ENCODE assay signal across 19 cellular contexts in the genomic region with DNA sequence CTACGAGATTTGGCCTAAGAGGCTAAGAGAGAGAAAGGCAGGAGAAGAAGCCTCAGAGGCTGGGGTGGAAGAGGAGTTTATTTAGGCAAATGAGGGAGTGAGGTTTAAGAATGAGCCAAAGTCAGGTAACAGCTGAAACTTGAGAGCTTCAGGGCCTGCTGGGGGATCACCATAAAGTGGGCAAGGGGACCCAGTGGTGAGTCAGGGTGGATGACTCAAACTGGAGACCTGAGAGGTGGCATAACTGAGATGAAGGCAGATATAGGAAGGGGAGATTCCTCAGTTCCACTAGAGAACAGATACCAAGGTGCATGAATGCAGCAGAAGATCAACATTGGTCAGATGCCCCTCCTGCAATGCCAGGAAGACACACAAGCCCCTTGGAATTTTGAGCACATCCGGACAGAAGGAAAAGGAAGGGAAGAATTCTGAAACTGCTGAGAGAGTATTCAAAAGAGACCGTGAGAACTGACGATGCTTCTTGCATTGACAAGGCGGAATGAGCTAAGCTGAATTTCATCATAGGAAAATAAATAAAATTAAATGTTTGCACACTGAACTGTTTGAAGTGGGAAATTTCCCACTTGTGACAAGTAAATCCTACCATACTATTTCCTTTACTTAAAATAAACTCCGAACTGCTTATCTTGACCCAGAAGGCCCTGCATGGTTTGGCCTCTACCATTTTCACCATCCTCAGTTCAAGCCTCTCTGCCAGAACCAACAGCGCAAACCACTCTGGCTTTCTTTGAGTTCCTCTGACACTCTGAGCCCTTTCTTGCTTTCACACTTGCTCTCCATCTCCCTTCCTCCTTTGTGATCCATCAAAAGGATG.
DNase-seq lines count a peak whose midpoint lies in the region; ATAC-seq, FAIRE-seq and TF ChIP-seq lines count a peak whose summit lies in the region.
"Had no signal": no experiment of that assay in that cellular context is flagged by ENCODE, and none has a peak within 500 bp of the region (broad histone marks: within the 10 kb centered on the region; RNA-seq: fewer than 3 reads in every experiment).

No MANE protein-coding gene starts in this region.

- no peak overlapping the region for H3K4me3 Mint-ChIP-seq in chondrocyte (ENCODE audit: unreplicated experiment)
- no peak overlapping the region for H3K4me3 Mint-ChIP-seq in effector memory CD8-positive, alpha-beta T cell
- H3K4me3 Mint-ChIP-seq: activated naive CD4-positive, alpha-beta T cell treated with anti-CD3 and anti-CD28 coated beads, Interleukin-2, amount 50 U/mL, for 24 hours; brain; CD14-positive monocyte; dendritic cell treated with granulocyte-macrophage colony-stimulating factor and Interleukin-4, amounts not matched to agents 40 ng/mL and 50 ng/mL, for 4 days; natural killer cell; T-cell had no signal

- peak overlapping the region; percentile 25 for H3K18ac ChIP-seq in mesendoderm (ENCODE audit: low read length)

- peaks cover 47% of the 10 kb centered on the region for H3K4me1 Mint-ChIP-seq in chondrocyte (ENCODE audit: low read depth)
- peaks cover 0 to 2% of the 10 kb centered on the region in 2 donors for H3K4me1 Mint-ChIP-seq in effector memory CD8-positive, alpha-beta T cell (ENCODE audit: low read depth in 2 of 2)
- H3K4me1 Mint-ChIP-seq: activated naive CD4-positive, alpha-beta T cell treated with anti-CD3 and anti-CD28 coated beads, Interleukin-2, amount 50 U/mL, for 24 hours; CD14-positive monocyte; natural killer cell; T-cell had no signal

- H3K79me2 ChIP-seq in mesendoderm (ENCODE audit: control insufficient read depth, insufficient read depth, low read length) = no peaks in the 10 kb centered on the region

- H4K8ac ChIP-seq in mesendoderm (ENCODE audit: low read depth, low read length) = no peak overlapping the region

- peak overlapping the region; percentile 43 for H3K4ac ChIP-seq in mesendoderm (ENCODE audit: low read depth, low read length)

- no peaks in the 10 kb centered on the region for H3K36me3 ChIP-seq in mesendoderm (ENCODE audit: control insufficient read depth, insufficient read depth, low read length)
- H3K36me3 ChIP-seq: right lobe of liver had no signal

- TF ChIP-seq CTCF in chondrocyte (IDR thresholded peaks at IDR 0.05) = no peak

- no peaks in the 10 kb centered on the region for H3K79me1 ChIP-seq in mesendoderm (ENCODE audit: low read length)

- H2BK120ac ChIP-seq in mesendoderm (ENCODE audit: low read depth, low read length) = peak overlapping the region; percentile 19

- H2BK5ac ChIP-seq in mesendoderm (ENCODE audit: low read length) = no peak overlapping the region

- no peaks in the 10 kb centered on the region for H3K9me3 Mint-ChIP-seq in chondrocyte (ENCODE audit: low read depth)
- no peaks in the 10 kb centered on the region for H3K9me3 Mint-ChIP-seq in effector memory CD8-positive, alpha-beta T cell
- H3K9me3 Mint-ChIP-seq: activated naive CD4-positive, alpha-beta T cell treated with anti-CD3 and anti-CD28 coated beads, Interleukin-2, amount 50 U/mL, for 24 hours; dendritic cell treated with granulocyte-macrophage colony-stimulating factor and Interleukin-4, amounts not matched to agents 40 ng/mL and 50 ng/mL, for 4 days; natural killer cell; T-cell had no signal

- H2BK15ac ChIP-seq in mesendoderm (replicated peaks; ENCODE audit: low read depth) = no peak overlapping the region

- H3K27me3 Mint-ChIP-seq in chondrocyte (ENCODE audit: low read depth) = no peaks in the 10 kb centered on the region
- H3K27me3 Mint-ChIP-seq in effector memory CD8-positive, alpha-beta T cell = peaks cover 37 to 45% of the 10 kb centered on the region in 2 donors

- H3K56ac ChIP-seq in mesendoderm (ENCODE audit: low read length) = peak overlapping the region; percentile 34

- no peak overlapping the region for H2AK5ac ChIP-seq in mesendoderm (ENCODE audit: low read length)

- H3K9ac ChIP-seq in mesendoderm (ENCODE audit: low read length) = peak overlapping the region; percentile 6
- H3K9ac ChIP-seq: parathyroid adenoma had no signal

- H3K27ac Mint-ChIP-seq in chondrocyte (ENCODE audit: unreplicated experiment) = peak overlapping the region; percentile 61
- H3K27ac Mint-ChIP-seq in effector memory CD8-positive, alpha-beta T cell = no peak overlapping the region
- H3K27ac Mint-ChIP-seq: activated naive CD4-positive, alpha-beta T cell treated with anti-CD3 and anti-CD28 coated beads, Interleukin-2, amount 50 U/mL, for 24 hours; brain; dendritic cell treated with granulocyte-macrophage colony-stimulating factor and Interleukin-4, amounts not matched to agents 40 ng/mL and 50 ng/mL, for 4 days; natural killer cell; T-cell had no signal

- H3K27me3 ChIP-seq in mesendoderm (ENCODE audit: insufficient read depth, low read length, poor library complexity) = no peaks in the 10 kb centered on the region
- H3K27me3 ChIP-seq: right lobe of liver had no signal

- H3K4me1 ChIP-seq in mesendoderm (ENCODE audit: control insufficient read depth, low read depth, low read length) = peaks cover 5% of the 10 kb centered on the region
- H3K4me1 ChIP-seq: foreskin keratinocyte, parathyroid adenoma, right lobe of liver had no signal

- DNase-seq in HTR-8/SVneo (ENCODE audit: insufficient read length, low spot score) (peak; percentile 43), chondrocyte (ENCODE audit: low spot score) (no peak), mesendoderm (peak; percentile 83), NCI-H1417 treated with DMSO at 0.1 percent for 48 hours (lab: John Stamatoyannopoulos, UW) (no peak), NCI-H1048 (lab: John Stamatoyannopoulos, UW) (no peak)
- DNase-seq in effector memory CD8-positive, alpha-beta T cell = no peak
- DNase-seq: foreskin keratinocyte, hypothalamus, natural killer cell, NCI-H187, NCI-H345, right lobe of liver, T-cell had no signal

- no peak overlapping the region for H3K27ac ChIP-seq in mesendoderm (ENCODE audit: low read depth, low read length)
- H3K27ac ChIP-seq: foreskin keratinocyte, parathyroid adenoma, right lobe of liver had no signal

- H4K5ac ChIP-seq in mesendoderm (ENCODE audit: low read length) = no peak overlapping the region

- H3K23ac ChIP-seq in mesendoderm (ENCODE audit: low read length) = no peak overlapping the region

- no CpG with 5 or more reads among the region's 7 CpGs for whole genome bisulfite sequencing in mesendoderm (ENCODE audit: extremely low coverage, insufficient coverage, low lambda C conversion rate)

- no peak for FAIRE-seq in HTR-8/SVneo (lab: Jason Lieb, UNC)

- H3K4me3 ChIP-seq in mesendoderm (ENCODE audit: low read length) = no peak overlapping the region
- H3K4me3 ChIP-seq: right lobe of liver had no signal

- ATAC-seq in GM18868 (IDR thresholded peaks at IDR 0.05; ENCODE audit: unreplicated experiment) = peak; percentile 92
- ATAC-seq in effector memory CD8-positive, alpha-beta T cell (replicated peaks) = no peak
- ATAC-seq: foreskin keratinocyte, natural killer cell, right lobe of liver, T-cell had no signal

- H3K4me2 ChIP-seq in mesendoderm (ENCODE audit: low read length) = no peak overlapping the region

- H3K36me3 Mint-ChIP-seq in chondrocyte (ENCODE audit: low read depth) = no peaks in the 10 kb centered on the region
- no peaks in the 10 kb centered on the region for H3K36me3 Mint-ChIP-seq in effector memory CD8-positive, alpha-beta T cell (ENCODE audit: insufficient read depth)
- H3K36me3 Mint-ChIP-seq: activated naive CD4-positive, alpha-beta T cell treated with anti-CD3 and anti-CD28 coated beads, Interleukin-2, amount 50 U/mL, for 24 hours; CD14-positive monocyte; natural killer cell; T-cell had no signal

Comparison
In these comparisons a context has a peak if more than half of its experiments do, and no peak if none do; other contexts are left out.
1. DNase-seq: peak in HTR-8/SVneo (single experiment) and mesendoderm (single experiment); none in chondrocyte (single experiment), effector memory CD8-positive, alpha-beta T cell (0 of 3), NCI-H1417 treated with DMSO at 0.1 percent for 48 hours (single experiment) and NCI-H1048 (single experiment).